Comparison of ENCODE assay signal across 22 cellular contexts in genomic region chr1:111242805-111243523, GRCh38. TPM values are rescaled to one million over a fixed set of nuclear protein-coding genes. Genes with fewer than 3 reads are reported as not detected.
"Had no signal": no experiment of that assay in that cellular context is flagged by ENCODE, and none has a peak within 500 bp of the region (broad histone marks: within the 10 kb centered on the region; RNA-seq: fewer than 3 reads in every experiment).

No MANE protein-coding gene starts in this region.

- H3K36me3 ChIP-seq: adrenal gland, tibial artery, uterus had no signal

- H3K4me3 ChIP-seq: adrenal gland, coronary artery, tibial artery, uterus had no signal

- DNase-seq: activated CD4-positive, alpha-beta T cell treated with anti-CD3 and anti-CD28 coated beads for 36 hours; activated CD8-positive, alpha-beta memory T cell treated with anti-CD3 and anti-CD28 coated beads, Interleukin-2, amount 50 U/mL, for 4 hours; activated CD8-positive, alpha-beta T cell treated with anti-CD3 and anti-CD28 coated beads for 36 hours; activated effector memory CD4-positive, alpha-beta T cell treated with anti-CD3 and anti-CD28 coated beads, Interleukin-2, amount 50 U/mL, for 16 hours; activated T-cell treated with anti-CD3 and anti-CD28 coated beads, Interleukin-2, amount 50 U/mL, for 48 hours; adrenal gland; caudate nucleus; effector memory CD8-positive, alpha-beta T cell; stimulated activated CD4-positive, alpha-beta T cell treated with anti-CD3 and anti-CD28 coated beads, Interleukin-2, amount 100 ng/mL, for 48 hours; T-helper 17 cell; tibial artery; uterus had no signal

- ATAC-seq: activated CD4-positive, alpha-beta T cell treated with anti-CD3 and anti-CD28 coated beads for 36 hours; activated CD8-positive, alpha-beta T cell treated with anti-CD3 and anti-CD28 coated beads for 36 hours; effector memory CD8-positive, alpha-beta T cell; stimulated activated memory B cell treated with anti-CD40 and anti-IgM and Interleukin-4, amounts not matched to agents 10 μg/mL and 1 μg/mL and 100 μg/mL, for 72 hours; T-helper 17 cell had no signal

- H3K9me3 ChIP-seq: adrenal gland, tibial artery, uterus had no signal

- H3K27me3 ChIP-seq: adrenal gland, tibial artery, uterus had no signal

- H3K27ac ChIP-seq: adrenal gland, coronary artery, epithelial cell of prostate, tibial artery, uterus had no signal

- H3K4me1 ChIP-seq: adrenal gland, tibial artery, uterus had no signal

RNA-seq across cellular contexts. Expression of gene CHI3L2, which starts 15.5 kb away (rescaled TPM):
- total RNA-seq: glomerular endothelial cell, mesothelial cell of epicardium, neural crest cell, osteocyte, pulmonary artery endothelial cell had no signal

RNA-seq across cellular contexts. Expression of gene DENND2D, which starts 42.5 kb away (rescaled TPM):
- total RNA-seq: neural crest cell, osteocyte had no signal

RNA-seq across cellular contexts. Expression of gene CHIA, which starts 47.7 kb away (rescaled TPM):
- total RNA-seq: activated CD4-positive, alpha-beta T cell treated with anti-CD3 and anti-CD28 coated beads for 36 hours; activated CD8-positive, alpha-beta T cell treated with anti-CD3 and anti-CD28 coated beads for 36 hours; glomerular endothelial cell; kidney epithelial cell; lower leg skin; mesothelial cell of epicardium; neural crest cell; osteocyte; pulmonary artery endothelial cell; T-helper 17 cell had no signal
